In genomic region chr2:33133436-33133835, GRCh38 we compare ENCODE assay signal across 13 cellular contexts.
DNase-seq lines count a peak whose midpoint lies in the region; ATAC-seq and TF ChIP-seq lines count a peak whose summit lies in the region.
"Had no signal": no experiment of that assay in that cellular context is flagged by ENCODE, and none has a peak within 500 bp of the region (broad histone marks: within the 10 kb centered on the region; RNA-seq: fewer than 3 reads in every experiment).

No MANE protein-coding gene starts in this region.

- TF ChIP-seq EP300 in esophagus muscularis mucosa (IDR thresholded peaks at IDR 0.05): no peak

- H3K4me1 ChIP-seq in esophagus muscularis mucosa: peaks cover 41 to 69% (median 65%) of the 10 kb centered on the region in 4 donors
- peaks cover 67% of the 10 kb centered on the region for H3K4me1 ChIP-seq in muscle layer of colon (ENCODE audit: insufficient read depth, low read length)
- peaks cover 41% of the 10 kb centered on the region for H3K4me1 ChIP-seq in vagina
- H3K4me1 ChIP-seq in HAP-1: no peaks in the 10 kb centered on the region
- H3K4me1 ChIP-seq: neural progenitor cell had no signal

- WGBS in esophagus muscularis mucosa: 37% methylated on average over 4 of the region's 4 CpGs

- in situ Hi-C loops in HAP-1 (cut with MboI; ENCODE audit: low sequenced_read_pairs): no loop called here

- DNase-seq in DMS 273 (lab: John Stamatoyannopoulos, UW; ENCODE audit: unreplicated experiment) (peak; percentile 33), DMS 273 treated with DMSO at 0.1 percent for 48 hours (lab: John Stamatoyannopoulos, UW) (no peak), esophagus muscularis mucosa (ENCODE audit: extremely low spot score) (no peak), vagina (ENCODE audit: extremely low spot score in 2 of 2) (no peak), HAP-1 (ENCODE audit: low spot score in 2 of 2) (no peak), DMS114 treated with DMSO at 0.1 percent for 48 hours (lab: John Stamatoyannopoulos, UW; ENCODE audit: unreplicated experiment) (no peak)
- DNase-seq: activated CD4-positive, alpha-beta T cell treated with anti-CD3 and anti-CD28 coated beads for 48 hours; activated naive CD8-positive, alpha-beta T cell treated with anti-CD3 and anti-CD28 coated beads, Interleukin-2, amount 10 ng/mL, durations not matched to agents 7 days and 5 days; PC-9 had no signal

- TF ChIP-seq POLR2A in esophagus muscularis mucosa (IDR thresholded peaks at IDR 0.05; ENCODE audit: low read depth): no peak
- TF ChIP-seq POLR2A in vagina (IDR thresholded peaks at IDR 0.05): no peak

- H3K36me3 ChIP-seq in esophagus muscularis mucosa: no peaks in the 10 kb centered on the region
- H3K36me3 ChIP-seq in muscle layer of colon (ENCODE audit: insufficient read depth, low read length): no peaks in the 10 kb centered on the region
- no peaks in the 10 kb centered on the region for H3K36me3 ChIP-seq in vagina
- H3K36me3 ChIP-seq in HAP-1 (replicated peaks): no peaks in the 10 kb centered on the region
- H3K36me3 ChIP-seq: neural progenitor cell had no signal

- H3K9ac ChIP-seq in muscle layer of colon (ENCODE audit: low read length): peak overlapping the region; percentile 10
- H3K9ac ChIP-seq: neural progenitor cell had no signal

- H3K4me3 ChIP-seq in esophagus muscularis mucosa (peak overlapping the region; percentile 54 to 72 (median 62)), muscle layer of colon (ENCODE audit: low read depth in 1 of 2, low read length in 2 of 2) (peak overlapping the region in 1 of 2 donors; percentile 11), vagina (peak overlapping the region in 1 of 2 donors; percentile 48), HAP-1 (no peak overlapping the region)
- H3K4me3 ChIP-seq: neural progenitor cell, PC-9 had no signal

- ATAC-seq in HG02981 (IDR thresholded peaks at IDR 0.05; ENCODE audit: unreplicated experiment): no peak

- intact Hi-C loops in esophagus muscularis mucosa (cut with DNase I) (loop anchor here (5.0 kb wide), 2 partner anchors 96 to 144 kb away; no protein-coding TSS in a partner anchor), vagina (cut with DNase I) (loop anchor here (10.0 kb wide), 1 partner anchor 141 kb away; no protein-coding TSS in a partner anchor)

- H3K9me3 ChIP-seq in esophagus muscularis mucosa: no peaks in the 10 kb centered on the region
- no peaks in the 10 kb centered on the region for H3K9me3 ChIP-seq in muscle layer of colon (ENCODE audit: low read length)
- no peaks in the 10 kb centered on the region for H3K9me3 ChIP-seq in vagina
- no peaks in the 10 kb centered on the region for H3K9me3 ChIP-seq in HAP-1

- H3K27me3 ChIP-seq in esophagus muscularis mucosa (no peaks in the 10 kb centered on the region), muscle layer of colon (ENCODE audit: control insufficient read depth in 1 of 2, insufficient read depth in 2 of 2, low read length in 2 of 2) (no peaks in the 10 kb centered on the region), vagina (no peaks in the 10 kb centered on the region), HAP-1 (ENCODE audit: low read depth) (no peaks in the 10 kb centered on the region)
- H3K27me3 ChIP-seq: neural progenitor cell had no signal

- H3K27ac ChIP-seq in esophagus muscularis mucosa (replicated peaks in 1 of 4): peak overlapping the region; percentile 85 to 91 (median 90)
- peak overlapping the region; percentile 84 for H3K27ac ChIP-seq in muscle layer of colon (ENCODE audit: low read depth, low read length)
- H3K27ac ChIP-seq in vagina: peak overlapping the region; percentile 77
- H3K27ac ChIP-seq: 22Rv1, neural progenitor cell, PC-9 had no signal

- no peak for TF ChIP-seq CTCF in esophagus muscularis mucosa (IDR thresholded peaks at IDR 0.05)
- no peak for TF ChIP-seq CTCF in vagina (IDR thresholded peaks at IDR 0.05)
